ENCODE assay signal across 1 cellular context in genomic region chr2:215920244-215921100, GRCh38.
TF ChIP-seq lines count a peak whose summit lies in the region.

No MANE protein-coding gene starts in this region.

TF ChIP-seq in HepG2, 621 proteins besides CTCF, POLR2A, EP300 and RAD21 (continued from another document and continues in another):
- TF ChIP-seq ZNF790 (CRISPR knock-in tag; IDR thresholded peaks at IDR 0.05; ENCODE audit: borderline replicate concordance): no peak
- no peak for TF ChIP-seq NFIB (CRISPR knock-in tag; IDR thresholded peaks at IDR 0.05; ENCODE audit: borderline replicate concordance)
- no peak for TF ChIP-seq ELF4 (CRISPR knock-in tag; IDR thresholded peaks at IDR 0.05; ENCODE audit: borderline replicate concordance)
- no peak for TF ChIP-seq ZNF333 (CRISPR knock-in tag; IDR thresholded peaks at IDR 0.05; ENCODE audit: borderline replicate concordance)
- TF ChIP-seq ZNF513 (CRISPR knock-in tag; conservative IDR thresholded peaks at IDR 0.05): no peak
- TF ChIP-seq ZNF7 (CRISPR knock-in tag; IDR thresholded peaks at IDR 0.05): no peak
- no peak for TF ChIP-seq ZNF451 (CRISPR knock-in tag; IDR thresholded peaks at IDR 0.05)
- TF ChIP-seq MLX (CRISPR knock-in tag; IDR thresholded peaks at IDR 0.05): no peak
- TF ChIP-seq HNRNPUL1 (IDR thresholded peaks at IDR 0.05; ENCODE audit: low read depth, low read length): no peak
- TF ChIP-seq TBL1XR1 (IDR thresholded peaks at IDR 0.05; ENCODE audit: borderline replicate concordance, low read length, partially characterized antibody): no peak
- peak; percentile 35 for TF ChIP-seq IKZF5 (CRISPR knock-in tag; IDR thresholded peaks at IDR 0.05)
- TF ChIP-seq NCOA1 (CRISPR knock-in tag; IDR thresholded peaks at IDR 0.05): no peak
- no peak for TF ChIP-seq ZBTB49 (CRISPR knock-in tag; IDR thresholded peaks at IDR 0.05; ENCODE audit: borderline replicate concordance)
- TF ChIP-seq ZSCAN9 (CRISPR knock-in tag; IDR thresholded peaks at IDR 0.05; ENCODE audit: borderline replicate concordance): 0 out of 2 replicates have a peak, but pooled peaks have one; percentile 27
- no peak for TF ChIP-seq MEIS1 (CRISPR knock-in tag; IDR thresholded peaks at IDR 0.05; ENCODE audit: borderline replicate concordance)
- TF ChIP-seq THAP9 (CRISPR knock-in tag; IDR thresholded peaks at IDR 0.05; ENCODE audit: borderline replicate concordance): no peak
- TF ChIP-seq BRF2 (CRISPR knock-in tag; IDR thresholded peaks at IDR 0.05): no peak
- TF ChIP-seq ARNTL (CRISPR knock-in tag; IDR thresholded peaks at IDR 0.05): no peak
- TF ChIP-seq ZNF75D (CRISPR knock-in tag; IDR thresholded peaks at IDR 0.05; ENCODE audit: borderline replicate concordance): no peak
- no peak for TF ChIP-seq ZNF180 (CRISPR knock-in tag; IDR thresholded peaks at IDR 0.05; ENCODE audit: borderline replicate concordance, low read depth)
- TF ChIP-seq CSRNP1 (CRISPR knock-in tag; IDR thresholded peaks at IDR 0.05): no peak
- no peak for TF ChIP-seq EEA1 (CRISPR knock-in tag; IDR thresholded peaks at IDR 0.05; ENCODE audit: borderline replicate concordance)
- no peak for TF ChIP-seq KLF15 (CRISPR knock-in tag; IDR thresholded peaks at IDR 0.05; ENCODE audit: borderline replicate concordance)
- TF ChIP-seq CBX2 (IDR thresholded peaks at IDR 0.05; ENCODE audit: low read depth, low read length): no peak
- TF ChIP-seq CBX2 (CRISPR knock-in tag; IDR thresholded peaks at IDR 0.05; ENCODE audit: low read depth): no peak
- no peak for TF ChIP-seq ZNF543 (CRISPR knock-in tag; IDR thresholded peaks at IDR 0.05)
- TF ChIP-seq SRY (CRISPR knock-in tag; IDR thresholded peaks at IDR 0.05): no peak
- TF ChIP-seq FOXA3 (CRISPR knock-in tag; IDR thresholded peaks at IDR 0.05): peak; percentile 52
- TF ChIP-seq FIP1L1 (IDR thresholded peaks at IDR 0.05; ENCODE audit: borderline replicate concordance, insufficient read depth, low read depth, low read length): no peak
- no peak for TF ChIP-seq ZNF670 (CRISPR knock-in tag; IDR thresholded peaks at IDR 0.05; ENCODE audit: borderline replicate concordance)
- no peak for TF ChIP-seq SRSF4 (IDR thresholded peaks at IDR 0.05; ENCODE audit: low read depth, low read length, poor library complexity, severe bottlenecking)
- TF ChIP-seq ZNF274 (CRISPR knock-in tag; IDR thresholded peaks at IDR 0.05): no peak
- no peak for TF ChIP-seq HHEX (CRISPR knock-in tag; IDR thresholded peaks at IDR 0.05)
- no peak for TF ChIP-seq ZNF280D (CRISPR knock-in tag; IDR thresholded peaks at IDR 0.05)
- TF ChIP-seq EZH2 (conservative IDR thresholded peaks at IDR 0.05; ENCODE audit: low read depth, low read length): no peak
- no peak for TF ChIP-seq IRX3 (CRISPR knock-in tag; IDR thresholded peaks at IDR 0.05; ENCODE audit: borderline replicate concordance, low read depth)
- no peak for TF ChIP-seq JUND (CRISPR knock-in tag; IDR thresholded peaks at IDR 0.05)
- no peak for TF ChIP-seq ZBTB43 (CRISPR knock-in tag; conservative IDR thresholded peaks at IDR 0.05)
- no peak; the same call in 1 of the 2 replicates for TF ChIP-seq TOE1 (CRISPR knock-in tag; IDR thresholded peaks at IDR 0.05)
- TF ChIP-seq HDAC2 (CRISPR knock-in tag; IDR thresholded peaks at IDR 0.05): peak; percentile 68; the same call in 1 of the 2 replicates
- TF ChIP-seq SPEN (CRISPR knock-in tag; IDR thresholded peaks at IDR 0.05; ENCODE audit: low read depth): no peak
- no peak for TF ChIP-seq ATF6 (CRISPR knock-in tag; conservative IDR thresholded peaks at IDR 0.05)
- no peak for TF ChIP-seq EED (CRISPR knock-in tag; IDR thresholded peaks at IDR 0.05)
- TF ChIP-seq NCOA5 (CRISPR knock-in tag; IDR thresholded peaks at IDR 0.05): no peak
- TF ChIP-seq ZNF317 (CRISPR knock-in tag; IDR thresholded peaks at IDR 0.05): no peak
- no peak for TF ChIP-seq ZNF326 (CRISPR knock-in tag; IDR thresholded peaks at IDR 0.05; ENCODE audit: borderline replicate concordance)
- no peak for TF ChIP-seq BRCA1 (CRISPR knock-in tag; IDR thresholded peaks at IDR 0.05)
